21 cellular contexts compared by ENCODE assay signal in the genomic region with DNA sequence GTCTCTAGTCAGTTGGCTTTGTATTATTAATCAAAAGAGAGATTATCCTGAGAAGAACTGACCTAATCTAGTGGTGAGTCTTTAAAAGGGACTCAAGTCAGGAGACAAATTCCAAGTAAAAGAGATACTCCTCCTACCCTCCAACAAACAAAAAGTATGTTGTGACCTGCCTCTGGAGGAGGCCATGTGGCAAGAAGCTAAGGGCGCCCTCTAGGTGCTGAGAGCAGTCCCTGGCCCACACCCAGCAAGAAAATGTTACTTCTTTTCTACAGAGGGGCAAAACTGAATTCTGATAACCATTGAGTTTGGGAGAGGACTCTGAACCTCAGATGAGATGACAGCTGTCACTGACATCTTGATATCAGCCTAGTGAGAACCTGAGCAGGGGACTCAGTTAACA.
A peak's percentile ranks its signal among the peaks of the same experiment; 100 is the strongest.
DNase-seq lines count a peak whose midpoint lies in the region; ATAC-seq and TF ChIP-seq lines count a peak whose summit lies in the region.
"Had no signal": no experiment of that assay in that cellular context is flagged by ENCODE, and none has a peak within 500 bp of the region (broad histone marks: within the 10 kb centered on the region; RNA-seq: fewer than 3 reads in every experiment).

No MANE protein-coding gene starts in this region.

- H3K14ac ChIP-seq in trophoblast cell (ENCODE audit: low read length) = no peak overlapping the region

- H3K4me3 Mint-ChIP-seq in activated CD4-positive, alpha-beta T cell treated with anti-CD3 and anti-CD28 coated beads for 36 hours = no peak overlapping the region
- H3K4me3 Mint-ChIP-seq: dendritic cell treated with granulocyte-macrophage colony-stimulating factor and Interleukin-4, amounts not matched to agents 40 ng/mL and 50 ng/mL, for 4 days; T-helper 1 cell treated with Interleukin-12 subunit alpha and Interleukin-12 subunit beta and Interleukin-4 antibody, amounts not matched to agents 30 μg/mL and 1 μg/mL, for 36 hours had no signal

- no peaks in the 10 kb centered on the region for H3K4me1 Mint-ChIP-seq in activated CD4-positive, alpha-beta T cell treated with anti-CD3 and anti-CD28 coated beads for 36 hours

- H3K9ac ChIP-seq in OCI-LY1 (ENCODE audit: low read length) (no peak overlapping the region), trophoblast cell (ENCODE audit: low read length) (no peak overlapping the region)
- H3K9ac ChIP-seq: parathyroid adenoma had no signal

- H3K27me3 ChIP-seq in OCI-LY1 (ENCODE audit: insufficient read depth, low read length) (no peaks in the 10 kb centered on the region), trophoblast cell (ENCODE audit: insufficient read depth, low read length) (no peaks in the 10 kb centered on the region)
- H3K27me3 ChIP-seq: esophagus muscularis mucosa, heart right ventricle had no signal

- no peaks in the 10 kb centered on the region for H3F3A ChIP-seq in OCI-LY1 (ENCODE audit: insufficient read depth, low read length)

- no peak overlapping the region for H3K23ac ChIP-seq in trophoblast cell (ENCODE audit: low read length)

- no peak overlapping the region for H2BK120ac ChIP-seq in trophoblast cell (ENCODE audit: insufficient read depth, low read length, poor library complexity)

- ATAC-seq in activated CD4-positive, alpha-beta T cell treated with anti-CD3 and anti-CD28 coated beads for 36 hours = no peak
- ATAC-seq in GM19395 (IDR thresholded peaks at IDR 0.05; ENCODE audit: unreplicated experiment) = no peak
- ATAC-seq: heart right ventricle, K562 had no signal

- H2BK12ac ChIP-seq in trophoblast cell (ENCODE audit: low read length) = no peak overlapping the region

- no peaks in the 10 kb centered on the region for H3K9me2 ChIP-seq in OCI-LY1 (ENCODE audit: low read depth, low read length)

- H3K27me3 Mint-ChIP-seq in activated CD4-positive, alpha-beta T cell treated with anti-CD3 and anti-CD28 coated beads for 36 hours = no peaks in the 10 kb centered on the region
- H3K27me3 Mint-ChIP-seq: dendritic cell treated with granulocyte-macrophage colony-stimulating factor and Interleukin-4, amounts not matched to agents 40 ng/mL and 50 ng/mL, for 4 days had no signal

- no peaks in the 10 kb centered on the region for H3K36me3 Mint-ChIP-seq in activated CD4-positive, alpha-beta T cell treated with anti-CD3 and anti-CD28 coated beads for 36 hours (ENCODE audit: low read depth)

- H2AFZ ChIP-seq in OCI-LY1 (ENCODE audit: low read length) = no peak overlapping the region
- H2AFZ ChIP-seq in trophoblast cell (ENCODE audit: insufficient read depth, low read length, poor library complexity) = no peak overlapping the region
- H2AFZ ChIP-seq: parathyroid adenoma had no signal

- POLR2A ChIA-PET in activated CD4-positive, alpha-beta T cell treated with anti-CD3 and anti-CD28 coated beads for 36 hours (lab: Charles Lee) = no interaction called here

- WGBS in trophoblast cell (ENCODE audit: extremely low coverage, insufficient coverage, insufficient read length) = no CpG with 5 or more reads among the region's 1 CpG

- no peak overlapping the region for H2BK5ac ChIP-seq in trophoblast cell (ENCODE audit: low read depth, low read length, poor library complexity)

- no peak overlapping the region for H4K91ac ChIP-seq in trophoblast cell (ENCODE audit: low read depth, low read length)

- H3K4me3 ChIP-seq in OCI-LY1 (ENCODE audit: low read depth, low read length, poor library complexity, severe bottlenecking) (no peak overlapping the region), epithelial cell of esophagus (ENCODE audit: low read length) (no peak overlapping the region), trophoblast cell (ENCODE audit: low read depth, low read length) (no peak overlapping the region)
- H3K4me3 ChIP-seq: esophagus muscularis mucosa, heart right ventricle, K562, smooth muscle cell had no signal

- H3K27ac Mint-ChIP-seq in activated CD4-positive, alpha-beta T cell treated with anti-CD3 and anti-CD28 coated beads for 36 hours = no peak overlapping the region
- H3K27ac Mint-ChIP-seq: dendritic cell treated with granulocyte-macrophage colony-stimulating factor and Interleukin-4, amounts not matched to agents 40 ng/mL and 50 ng/mL, for 4 days; T-helper 1 cell treated with Interleukin-12 subunit alpha and Interleukin-12 subunit beta and Interleukin-4 antibody, amounts not matched to agents 30 μg/mL and 1 μg/mL, for 36 hours had no signal

- H3K9me3 Mint-ChIP-seq in activated CD4-positive, alpha-beta T cell treated with anti-CD3 and anti-CD28 coated beads for 36 hours (ENCODE audit: low read depth) = peaks cover 2% of the 10 kb centered on the region
- H3K9me3 Mint-ChIP-seq: dendritic cell treated with granulocyte-macrophage colony-stimulating factor and Interleukin-4, amounts not matched to agents 40 ng/mL and 50 ng/mL, for 4 days had no signal

- no peaks in the 10 kb centered on the region for H4K20me1 ChIP-seq in OCI-LY1 (ENCODE audit: insufficient read depth, low read length)

- H3K4me2 ChIP-seq in OCI-LY1 (ENCODE audit: low read length) (no peak overlapping the region), trophoblast cell (ENCODE audit: low read length) (no peak overlapping the region)
- H3K4me2 ChIP-seq: smooth muscle cell had no signal

- CTCF ChIA-PET in activated CD4-positive, alpha-beta T cell treated with anti-CD3 and anti-CD28 coated beads for 36 hours (lab: Charles Lee) = no interaction called here

- H3K36me3 ChIP-seq in OCI-LY1 (ENCODE audit: insufficient read depth, low read length) = no peaks in the 10 kb centered on the region
- H3K36me3 ChIP-seq in trophoblast cell (ENCODE audit: control insufficient read depth in 1 of 2, insufficient read depth in 2 of 2, low read length in 2 of 2) = no peaks in the 10 kb centered on the region
- H3K36me3 ChIP-seq: esophagus muscularis mucosa, heart right ventricle had no signal

- peak; percentile 26; the same call in 1 of the 2 replicates for TF ChIP-seq CTCF in OCI-LY1 (IDR thresholded peaks at IDR 0.05; ENCODE audit: low read length)
- TF ChIP-seq CTCF in epithelial cell of esophagus (IDR thresholded peaks at IDR 0.05; ENCODE audit: insufficient read depth, low read depth, low read length, missing control alignments) = no peak

- no peak overlapping the region for H4K8ac ChIP-seq in trophoblast cell (ENCODE audit: low read depth, low read length)

- H3K4me1 ChIP-seq in OCI-LY1 (ENCODE audit: insufficient read depth, low read length, severe bottlenecking) (no peaks in the 10 kb centered on the region), trophoblast cell (ENCODE audit: control insufficient read depth in 1 of 2, insufficient read depth in 2 of 2, low read length in 2 of 2) (no peaks in the 10 kb centered on the region)
- H3K4me1 ChIP-seq: esophagus muscularis mucosa, heart right ventricle, parathyroid adenoma had no signal

- no peak overlapping the region for H3K4ac ChIP-seq in trophoblast cell (ENCODE audit: low read depth, low read length)

- no peak overlapping the region for H4K12ac ChIP-seq in trophoblast cell (ENCODE audit: low read depth, low read length)

- H3K79me1 ChIP-seq in trophoblast cell (ENCODE audit: low read length) = no peaks in the 10 kb centered on the region

- no peaks in the 10 kb centered on the region for H3K79me2 ChIP-seq in OCI-LY1 (ENCODE audit: insufficient read depth, low read length)
- H3K79me2 ChIP-seq in trophoblast cell (ENCODE audit: control insufficient read depth, insufficient read depth, low read length, poor library complexity) = no peaks in the 10 kb centered on the region
- H3K79me2 ChIP-seq: parathyroid adenoma had no signal

- H3K27ac ChIP-seq in OCI-LY1 (ENCODE audit: low read depth, low read length, poor library complexity, severe bottlenecking) (no peak overlapping the region), trophoblast cell (ENCODE audit: low read depth, low read length) (no peak overlapping the region)
- H3K27ac ChIP-seq: esophagus muscularis mucosa, heart right ventricle, parathyroid adenoma had no signal

- no peak overlapping the region for H3K18ac ChIP-seq in trophoblast cell (ENCODE audit: low read length)

- no peak overlapping the region for H2AK5ac ChIP-seq in trophoblast cell (ENCODE audit: low read length)

- H3K9me3 ChIP-seq in OCI-LY1 (ENCODE audit: low read length) (no peaks in the 10 kb centered on the region), trophoblast cell (ENCODE audit: insufficient read depth, low read depth, low read length) (peaks cover 2% of the 10 kb centered on the region)
- H3K9me3 ChIP-seq: esophagus muscularis mucosa had no signal

- intact Hi-C loops in activated CD4-positive, alpha-beta T cell treated with anti-CD3 and anti-CD28 coated beads for 36 hours (cut with DNase I, micrococcal nuclease) = loop anchor here in 1 of 2 experiments (5.0 kb wide), 1 partner anchor 838 kb away; no protein-coding TSS in a partner anchor

- DNase-seq in activated CD4-positive, alpha-beta T cell treated with anti-CD3 and anti-CD28 coated beads for 36 hours = peak; percentile 13
- no peak for DNase-seq in activated CD4-positive, alpha-beta T cell treated with anti-CD3 and anti-CD28 coated beads for 48 hours
- DNase-seq in epithelial cell of esophagus (ENCODE audit: low read depth) = peak; percentile 22
- no peak for DNase-seq in central memory CD4-positive, alpha-beta T cell
- DNase-seq in trophoblast cell = no peak
- DNase-seq in NCI-H446 (lab: John Stamatoyannopoulos, UW) = no peak
- DNase-seq: activated CD4-positive, alpha-beta T cell treated with anti-CD3 and anti-CD28 coated beads for 1 hour; activated naive CD4-positive, alpha-beta T cell treated with Interleukin-2 at 50 U/mL for 16 hours; heart right ventricle; kidney glomerular epithelial cell; NCI-H1436; NCI-H446 treated with DMSO at 0.1 percent for 48 hours; stimulated activated naive CD4-positive, alpha-beta T cell had no signal

Comparison
In these comparisons a context has a peak if more than half of its experiments do, and no peak if none do; other contexts are left out.
1. DNase-seq: peak in activated CD4-positive, alpha-beta T cell treated with anti-CD3 and anti-CD28 coated beads for 36 hours (single experiment) and epithelial cell of esophagus (single experiment); none in activated CD4-positive, alpha-beta T cell treated with anti-CD3 and anti-CD28 coated beads for 48 hours (single experiment), central memory CD4-positive, alpha-beta T cell (single experiment), trophoblast cell (0 of 2) and NCI-H446 (0 of 2).